ENCODE assay signal across 21 cellular contexts in the genomic region with DNA sequence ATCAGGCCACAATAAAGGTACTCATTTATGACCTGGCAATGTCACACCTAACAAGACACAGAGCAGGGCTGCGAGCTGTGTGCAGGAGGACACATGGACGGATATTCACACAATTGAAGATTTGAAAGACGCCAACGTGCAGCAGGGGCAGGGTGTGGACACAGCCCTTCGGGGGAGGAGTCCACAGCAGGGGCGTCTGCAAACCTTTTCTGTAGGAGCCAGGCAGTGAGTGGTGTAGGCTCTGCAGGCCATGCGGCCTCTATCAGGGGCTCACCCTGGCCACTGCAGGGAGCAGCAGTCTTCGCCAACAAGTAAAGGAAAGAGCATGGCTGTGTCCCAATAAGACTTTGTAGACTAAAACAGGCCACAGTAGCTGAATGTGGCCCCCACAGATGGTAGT.
"Had no signal": no experiment of that assay in that cellular context is flagged by ENCODE, and none has a peak within 500 bp of the region (broad histone marks: within the 10 kb centered on the region; RNA-seq: fewer than 3 reads in every experiment).

No MANE protein-coding gene starts in this region.

- H3K27me3 ChIP-seq: gastroesophageal sphincter, neutrophil, pancreas, suprapubic skin, tibial nerve had no signal

- H3K4me3 Mint-ChIP-seq: activated naive CD4-positive, alpha-beta T cell treated with anti-CD3 and anti-CD28 coated beads, Interleukin-2, amount 10 ng/mL, durations not matched to agents 7 days and 5 days; activated T-cell treated with anti-CD3 and anti-CD28 coated beads, Interleukin-2, amount 50 U/mL, for 72 hours; naive thymus-derived CD8-positive, alpha-beta T cell; stimulated activated memory B cell treated with anti-CD40 and anti-IgM and Interleukin-4, amounts not matched to agents 10 μg/mL and 1 μg/mL and 100 μg/mL, for 72 hours had no signal

- H3K27ac ChIP-seq: coronary artery, gastroesophageal sphincter, lower lobe of right lung, neutrophil, pancreas, stomach, suprapubic skin, tibial nerve had no signal

- H3K4me1 ChIP-seq: pancreas, suprapubic skin, tibial nerve had no signal

- H3K4me3 ChIP-seq: coronary artery, gastroesophageal sphincter, lower lobe of right lung, pancreas, stomach, suprapubic skin, tibial nerve had no signal

- ATAC-seq: activated T-cell treated with anti-CD3 and anti-CD28 coated beads, Interleukin-2, amount 50 U/mL, for 72 hours; gastroesophageal sphincter; lower lobe of right lung; naive thymus-derived CD8-positive, alpha-beta T cell; pancreas; right cardiac atrium; stimulated activated memory B cell treated with anti-CD40 and anti-IgM and Interleukin-4, amounts not matched to agents 10 μg/mL and 1 μg/mL and 100 μg/mL, for 72 hours had no signal

- DNase-seq: activated CD4-positive, alpha-beta T cell treated with anti-CD3 and anti-CD28 coated beads, Interleukin-2, amount 50 U/mL, for 48 hours; activated effector memory CD4-positive, alpha-beta T cell treated with Interleukin-2 at 50 U/mL for 16 hours; activated naive CD4-positive, alpha-beta T cell treated with anti-CD3 and anti-CD28 coated beads, Interleukin-2, amount 10 ng/mL, durations not matched to agents 7 days and 5 days; activated T-cell treated with anti-CD3 and anti-CD28 coated beads, Interleukin-2, amount 50 U/mL, for 72 hours; amygdala; cerebellar nuclear complex; head of caudate nucleus; hypothalamus; lower lobe of right lung; naive thymus-derived CD8-positive, alpha-beta T cell; pancreas; right cardiac atrium; stimulated activated CD4-positive, alpha-beta T cell treated with anti-CD3 and anti-CD28 coated beads, Interleukin-2, amount 100 ng/mL, for 24 hours; stomach; T-helper 9 cell had no signal

- H3K9me3 Mint-ChIP-seq: activated T-cell treated with anti-CD3 and anti-CD28 coated beads, Interleukin-2, amount 50 U/mL, for 72 hours; naive thymus-derived CD8-positive, alpha-beta T cell; stimulated activated memory B cell treated with anti-CD40 and anti-IgM and Interleukin-4, amounts not matched to agents 10 μg/mL and 1 μg/mL and 100 μg/mL, for 72 hours had no signal

- H3K36me3 ChIP-seq: gastroesophageal sphincter, lower lobe of right lung, neutrophil, pancreas, stomach, suprapubic skin, tibial nerve had no signal

- H3K27ac Mint-ChIP-seq: activated naive CD4-positive, alpha-beta T cell treated with anti-CD3 and anti-CD28 coated beads, Interleukin-2, amount 10 ng/mL, durations not matched to agents 7 days and 5 days; activated T-cell treated with anti-CD3 and anti-CD28 coated beads, Interleukin-2, amount 50 U/mL, for 72 hours; naive thymus-derived CD8-positive, alpha-beta T cell; stimulated activated memory B cell treated with anti-CD40 and anti-IgM and Interleukin-4, amounts not matched to agents 10 μg/mL and 1 μg/mL and 100 μg/mL, for 72 hours had no signal

- H3K9me3 ChIP-seq: gastroesophageal sphincter, lower lobe of right lung, neutrophil, stomach, suprapubic skin, tibial nerve had no signal

- H3K36me3 Mint-ChIP-seq: activated naive CD4-positive, alpha-beta T cell treated with anti-CD3 and anti-CD28 coated beads, Interleukin-2, amount 10 ng/mL, durations not matched to agents 7 days and 5 days; naive thymus-derived CD8-positive, alpha-beta T cell; stimulated activated memory B cell treated with anti-CD40 and anti-IgM and Interleukin-4, amounts not matched to agents 10 μg/mL and 1 μg/mL and 100 μg/mL, for 72 hours had no signal

- H3K4me1 Mint-ChIP-seq: activated naive CD4-positive, alpha-beta T cell treated with anti-CD3 and anti-CD28 coated beads, Interleukin-2, amount 10 ng/mL, durations not matched to agents 7 days and 5 days; naive thymus-derived CD8-positive, alpha-beta T cell; stimulated activated memory B cell treated with anti-CD40 and anti-IgM and Interleukin-4, amounts not matched to agents 10 μg/mL and 1 μg/mL and 100 μg/mL, for 72 hours had no signal

- H3K27me3 Mint-ChIP-seq: stimulated activated memory B cell treated with anti-CD40 and anti-IgM and Interleukin-4, amounts not matched to agents 10 μg/mL and 1 μg/mL and 100 μg/mL, for 72 hours had no signal
